In genomic region chr11:71304491-71304890, GRCh38 we compare ENCODE assay signal across 20 cellular contexts. TPM values are rescaled to one million over a fixed set of nuclear protein-coding genes. Genes with fewer than 3 reads are reported as not detected.
"Had no signal": no experiment of that assay in that cellular context is flagged by ENCODE, and none has a peak within 500 bp of the region (broad histone marks: within the 10 kb centered on the region; RNA-seq: fewer than 3 reads in every experiment).

No MANE protein-coding gene starts in this region.

- H3K9me3 ChIP-seq: gastrocnemius medialis had no signal

- H3K27me3 Mint-ChIP-seq: activated CD4-positive, alpha-beta T cell treated with anti-CD3 and anti-CD28 coated beads, Interleukin-2, amount 10 ng/mL, durations not matched to agents 7 days and 5 days had no signal

- H3K27ac ChIP-seq: gastrocnemius medialis, tibial nerve, VCaP had no signal

- H3K27ac Mint-ChIP-seq: activated CD4-positive, alpha-beta T cell treated with anti-CD3 and anti-CD28 coated beads, Interleukin-2, amount 10 ng/mL, durations not matched to agents 7 days and 5 days; activated naive CD4-positive, alpha-beta T cell treated with anti-CD3 and anti-CD28 coated beads for 36 hours; activated naive CD8-positive, alpha-beta T cell treated with anti-CD3 and anti-CD28 coated beads, Interleukin-2, amount 10 ng/mL, durations not matched to agents 7 days and 5 days; activated T-cell treated with anti-CD3 and anti-CD28 coated beads, Interleukin-2, amount 50 U/mL, for 72 hours; effector memory CD8-positive, alpha-beta T cell; memory B cell; stimulated activated naive CD8-positive, alpha-beta T cell treated with anti-CD3 and anti-CD28 coated beads, Interleukin-15, Interleukin-2, amounts not matched to agents 100 ng/mL and 50 ng/mL, for 24 hours had no signal

- H3K36me3 ChIP-seq: gastrocnemius medialis, tibial nerve had no signal

- DNase-seq: activated CD4-positive, alpha-beta T cell treated with anti-CD3 and anti-CD28 coated beads, Interleukin-2, amount 10 ng/mL, durations not matched to agents 7 days and 5 days; activated CD4-positive, CD25-positive, alpha-beta regulatory T cell treated with anti-CD3 and anti-CD28 coated beads, Interleukin-2, amount 50 U/mL, for 72 hours; activated effector memory CD4-positive, alpha-beta T cell treated with Interleukin-2 at 50 U/mL for 16 hours; activated naive CD4-positive, alpha-beta T cell treated with anti-CD3 and anti-CD28 coated beads for 36 hours; activated naive CD8-positive, alpha-beta T cell treated with anti-CD3 and anti-CD28 coated beads, Interleukin-2, amount 10 ng/mL, durations not matched to agents 7 days and 5 days; activated T-cell treated with anti-CD3 and anti-CD28 coated beads, Interleukin-2, amount 50 U/mL, for 72 hours; amygdala; effector memory CD8-positive, alpha-beta T cell; gastrocnemius medialis; hypothalamus; nucleus accumbens; stimulated activated CD4-positive, alpha-beta T cell treated with anti-CD3 and anti-CD28 coated beads, Interleukin-1b, Interleukin-23, amount 100 ng/mL, for 48 hours had no signal

- ATAC-seq: activated T-cell treated with anti-CD3 and anti-CD28 coated beads, Interleukin-2, amount 50 U/mL, for 72 hours; effector memory CD8-positive, alpha-beta T cell; esophagus mucosa; gastrocnemius medialis; SK-N-SH treated with all-trans-retinoic acid at 6 μM for 48 hours had no signal

- H3K4me3 ChIP-seq: gastrocnemius medialis, tibial nerve had no signal

- H3K4me3 Mint-ChIP-seq: activated CD4-positive, alpha-beta T cell treated with anti-CD3 and anti-CD28 coated beads, Interleukin-2, amount 10 ng/mL, durations not matched to agents 7 days and 5 days; activated naive CD4-positive, alpha-beta T cell treated with anti-CD3 and anti-CD28 coated beads for 36 hours; activated naive CD8-positive, alpha-beta T cell treated with anti-CD3 and anti-CD28 coated beads, Interleukin-2, amount 10 ng/mL, durations not matched to agents 7 days and 5 days; activated T-cell treated with anti-CD3 and anti-CD28 coated beads, Interleukin-2, amount 50 U/mL, for 72 hours; effector memory CD8-positive, alpha-beta T cell; memory B cell; stimulated activated naive CD8-positive, alpha-beta T cell treated with anti-CD3 and anti-CD28 coated beads, Interleukin-15, Interleukin-2, amounts not matched to agents 100 ng/mL and 50 ng/mL, for 24 hours had no signal

- H3K9me3 Mint-ChIP-seq: activated CD4-positive, alpha-beta T cell treated with anti-CD3 and anti-CD28 coated beads, Interleukin-2, amount 10 ng/mL, durations not matched to agents 7 days and 5 days; activated naive CD4-positive, alpha-beta T cell treated with anti-CD3 and anti-CD28 coated beads for 36 hours; activated naive CD8-positive, alpha-beta T cell treated with anti-CD3 and anti-CD28 coated beads, Interleukin-2, amount 10 ng/mL, durations not matched to agents 7 days and 5 days; effector memory CD8-positive, alpha-beta T cell; memory B cell; stimulated activated naive CD8-positive, alpha-beta T cell treated with anti-CD3 and anti-CD28 coated beads, Interleukin-15, Interleukin-2, amounts not matched to agents 100 ng/mL and 50 ng/mL, for 24 hours had no signal

- H3K27me3 ChIP-seq: tibial nerve had no signal

- H3K4me1 ChIP-seq: gastrocnemius medialis, tibial nerve had no signal

- H3K36me3 Mint-ChIP-seq: activated naive CD8-positive, alpha-beta T cell treated with anti-CD3 and anti-CD28 coated beads, Interleukin-2, amount 10 ng/mL, durations not matched to agents 7 days and 5 days; memory B cell had no signal

- H3K4me1 Mint-ChIP-seq: activated CD4-positive, alpha-beta T cell treated with anti-CD3 and anti-CD28 coated beads, Interleukin-2, amount 10 ng/mL, durations not matched to agents 7 days and 5 days; activated naive CD8-positive, alpha-beta T cell treated with anti-CD3 and anti-CD28 coated beads, Interleukin-2, amount 10 ng/mL, durations not matched to agents 7 days and 5 days; memory B cell had no signal

RNA-seq across cellular contexts. Expression of gene SHANK2, which starts 52.1 kb away (rescaled TPM):
- total RNA-seq: activated CD4-positive, alpha-beta T cell treated with anti-CD3 and anti-CD28 coated beads, Interleukin-2, amount 10 ng/mL, durations not matched to agents 7 days and 5 days; activated naive CD4-positive, alpha-beta T cell treated with anti-CD3 and anti-CD28 coated beads for 36 hours; activated naive CD8-positive, alpha-beta T cell treated with anti-CD3 and anti-CD28 coated beads, Interleukin-2, amount 10 ng/mL, durations not matched to agents 7 days and 5 days; endothelial cell of umbilical vein; T-helper 2 cell treated with Interferon-gamma antibody and Interleukin-4, amounts not matched to agents 100 ng/mL and 5 ng/mL, for 36 hours had no signal
- polyA plus RNA-seq: endothelial cell of umbilical vein had no signal
